In the genomic region with DNA sequence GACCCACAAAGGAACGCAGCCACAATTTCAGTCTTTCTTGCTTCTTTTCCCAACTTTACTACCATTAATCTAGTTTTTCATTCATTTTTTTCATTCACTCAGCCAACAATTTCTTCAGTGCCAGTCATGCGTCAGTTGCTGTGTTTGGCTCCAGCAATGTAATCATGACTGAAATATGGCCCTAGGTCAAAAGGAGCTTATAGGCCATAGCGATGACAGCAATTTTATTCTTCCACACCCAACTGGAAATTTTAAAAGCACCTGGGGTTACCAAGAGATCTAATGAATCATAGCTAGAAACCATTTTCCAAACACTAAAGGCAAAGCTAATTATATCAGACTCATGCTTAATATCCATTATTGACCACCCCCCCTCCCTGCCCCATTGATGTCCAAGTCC, we compare ENCODE assay signal across 16 cellular contexts. TPM values are rescaled to one million over a fixed set of nuclear protein-coding genes. Genes with fewer than 3 reads are reported as not detected.
"Had no signal": no experiment of that assay in that cellular context is flagged by ENCODE, and none has a peak within 500 bp of the region (broad histone marks: within the 10 kb centered on the region; RNA-seq: fewer than 3 reads in every experiment).

No MANE protein-coding gene starts in this region.

- DNase-seq: activated B cell treated with CpG ODN at 0.5 μM for 24 hours; activated CD4-positive, alpha-beta T cell treated with anti-CD3 and anti-CD28 coated beads, Interleukin-2, amount 10 ng/mL, durations not matched to agents 24 days and 14 days; activated CD8-positive, alpha-beta memory T cell treated with anti-CD3 and anti-CD28 coated beads, Interleukin-2, amount 50 U/mL, for 4 hours; activated CD8-positive, alpha-beta T cell treated with anti-CD3 and anti-CD28 coated beads, Interleukin-2, amount 10 ng/mL, durations not matched to agents 7 days and 5 days; activated effector memory CD4-positive, alpha-beta T cell treated with anti-CD3 and anti-CD28 coated beads, Interleukin-2, amount 50 U/mL, for 16 hours; activated T-cell treated with anti-CD3 and anti-CD28 coated beads, Interleukin-2, amount 50 U/mL, for 48 hours; amniotic stem cell; cortex of kidney; effector CD4-positive, alpha-beta T cell; kidney; left lung; natural killer cell; T-helper 17 cell had no signal

- H3K9me3 ChIP-seq: left lung, neutrophil had no signal

- H3K27ac ChIP-seq: left lung, neutrophil had no signal

- ATAC-seq: activated CD8-positive, alpha-beta T cell treated with anti-CD3 and anti-CD28 coated beads, Interleukin-2, amount 10 ng/mL, durations not matched to agents 7 days and 5 days; left lung; natural killer cell; T-helper 17 cell had no signal

- H3K4me3 ChIP-seq: left lung had no signal

- H3K36me3 ChIP-seq: left lung, neutrophil had no signal

- FAIRE-seq: endothelial cell of umbilical vein, kidney had no signal

- H3K27me3 ChIP-seq: left lung, neutrophil had no signal

RNA-seq across cellular contexts. Expression of a gene that starts 29.8 kb away (rescaled TPM):
- total RNA-seq: activated B cell treated with CpG ODN at 0.5 μM for 24 hours; activated CD4-positive, alpha-beta T cell treated with anti-CD3 and anti-CD28 coated beads, Interleukin-2, amount 10 ng/mL, durations not matched to agents 24 days and 14 days; activated CD8-positive, alpha-beta T cell treated with anti-CD3 and anti-CD28 coated beads, Interleukin-2, amount 10 ng/mL, durations not matched to agents 7 days and 5 days; endothelial cell of umbilical vein; natural killer cell; renal cortical epithelial cell; T-helper 17 cell had no signal
- polyA plus RNA-seq: endothelial cell of umbilical vein had no signal
